ENCODE assay signal across 16 cellular contexts in genomic region chr2:136091899-136092298, GRCh38. TPM values are rescaled to one million over a fixed set of nuclear protein-coding genes. Genes with fewer than 3 reads are reported as not detected.
"Had no signal": no experiment of that assay in that cellular context is flagged by ENCODE, and none has a peak within 500 bp of the region (broad histone marks: within the 10 kb centered on the region; RNA-seq: fewer than 3 reads in every experiment).

No MANE protein-coding gene starts in this region.

- H3K4me1 ChIP-seq: heart left ventricle, psoas muscle had no signal

- DNase-seq: effector memory CD4-positive, alpha-beta T cell; heart left ventricle; hippocampal formation; left colon; mesendoderm; psoas muscle; retina; stimulated activated CD4-positive, alpha-beta T cell treated with anti-CD3 and anti-CD28 coated beads, Interleukin-2, amount 100 ng/mL, for 24 hours; stimulated activated CD4-positive, alpha-beta T cell treated with anti-CD3 and anti-CD28 coated beads, Interleukin-4, amount 100 ng/mL, for 4 hours; stimulated activated naive CD4-positive, alpha-beta T cell treated with Interleukin-2 at 50 U/mL for 16 hours; trophoblast cell had no signal

- H3K27me3 Mint-ChIP-seq: naive thymus-derived CD8-positive, alpha-beta T cell had no signal

- H3K27me3 ChIP-seq: neutrophil had no signal

- H3K4me3 ChIP-seq: heart left ventricle, psoas muscle had no signal

- H3K36me3 ChIP-seq: heart left ventricle, neutrophil had no signal

- H3K9me3 ChIP-seq: heart left ventricle, neutrophil, psoas muscle had no signal

- H3K27ac ChIP-seq: heart left ventricle, neutrophil, psoas muscle had no signal

- H3K9me3 Mint-ChIP-seq: naive thymus-derived CD8-positive, alpha-beta T cell had no signal

- H3K36me3 Mint-ChIP-seq: naive thymus-derived CD8-positive, alpha-beta T cell had no signal

- ATAC-seq: esophagus mucosa, heart left ventricle, left colon, psoas muscle, sciatic nerve had no signal

RNA-seq across cellular contexts. Expression of gene CXCR4, which starts 26.1 kb away (rescaled TPM):
- total RNA-seq: fibroblast of lung had no signal
